ENCODE assay signal across 1 cellular context in genomic region chr11:116829525-116830183, GRCh38.
A peak's percentile ranks its signal among the peaks of the same experiment; 100 is the strongest.
TF ChIP-seq lines count a peak whose summit lies in the region.

Gene APOC3, plus strand, starts transcription at chr11:116829907. Its CDS starts 676 bp downstream, at chr11:116830583.

TF ChIP-seq in HepG2, 621 proteins besides CTCF, POLR2A, EP300 and RAD21 (continued from another document and continues in another):
- TF ChIP-seq TAF15 (IDR thresholded peaks at IDR 0.05; ENCODE audit: low read depth, low read length, poor library complexity, severe bottlenecking) (no peak), ZNF510 (CRISPR knock-in tag; IDR thresholded peaks at IDR 0.05; ENCODE audit: low read depth) (peak; percentile 64; the same call in 1 of the 2 replicates), CHCHD3 (CRISPR knock-in tag; IDR thresholded peaks at IDR 0.05) (peak; percentile 55), FOXO1 (CRISPR knock-in tag; IDR thresholded peaks at IDR 0.05) (peak; percentile 70), SAP130 (CRISPR knock-in tag; IDR thresholded peaks at IDR 0.05; ENCODE audit: low read depth) (peak; percentile 86), IRF1 (CRISPR knock-in tag; IDR thresholded peaks at IDR 0.05; ENCODE audit: low read depth) (0 out of 2 replicates have a peak, but pooled peaks have one; percentile 57), REPIN1 (CRISPR knock-in tag; IDR thresholded peaks at IDR 0.05; ENCODE audit: borderline replicate concordance, low read depth) (peak; percentile 85; the same call in 1 of the 2 replicates), TOPORS (CRISPR knock-in tag; IDR thresholded peaks at IDR 0.05) (peak; percentile 27; the same call in 1 of the 2 replicates), ZNF775 (CRISPR knock-in tag; IDR thresholded peaks at IDR 0.05; ENCODE audit: borderline replicate concordance) (0 out of 2 replicates have a peak, but pooled peaks have one; percentile 58), ZNF101 (CRISPR knock-in tag; IDR thresholded peaks at IDR 0.05; ENCODE audit: borderline replicate concordance, low read depth) (peak; percentile 85; the same call in 1 of the 2 replicates), ATF6 (CRISPR knock-in tag; conservative IDR thresholded peaks at IDR 0.05) (no peak), FOXK1 (CRISPR knock-in tag; IDR thresholded peaks at IDR 0.05; ENCODE audit: borderline replicate concordance, low read depth) (peak; percentile 64), ZNF710 (CRISPR knock-in tag; IDR thresholded peaks at IDR 0.05; ENCODE audit: borderline replicate concordance) (peak; percentile 78; the same call in 1 of the 2 replicates), HDAC1 (CRISPR knock-in tag; IDR thresholded peaks at IDR 0.05) (peak; percentile 58; the same call in 1 of the 2 replicates), ZSCAN9 (CRISPR knock-in tag; IDR thresholded peaks at IDR 0.05; ENCODE audit: borderline replicate concordance) (0 out of 2 replicates have a peak, but pooled peaks have one; percentile 15), NR1H2 (CRISPR knock-in tag; IDR thresholded peaks at IDR 0.05; ENCODE audit: borderline replicate concordance, low read depth) (0 out of 2 replicates have a peak, but pooled peaks have one; percentile 67), YEATS4 (CRISPR knock-in tag; IDR thresholded peaks at IDR 0.05; ENCODE audit: borderline replicate concordance) (0 out of 2 replicates have a peak, but pooled peaks have one; percentile 33), CREM (IDR thresholded peaks at IDR 0.05) (peak; percentile 31; the same call in 1 of the 2 replicates), CREM (CRISPR knock-in tag; IDR thresholded peaks at IDR 0.05) (no peak), NR2F6 (IDR thresholded peaks at IDR 0.05) (peak; percentile 86), NR2F6 (CRISPR knock-in tag; IDR thresholded peaks at IDR 0.05) (peak; percentile 92), ZNF788 (CRISPR knock-in tag; IDR thresholded peaks at IDR 0.05; ENCODE audit: borderline replicate concordance) (peak; percentile 69; the same call in 1 of the 2 replicates), SMAD3 (CRISPR knock-in tag; IDR thresholded peaks at IDR 0.05) (peak; percentile 75), ETV6 (CRISPR knock-in tag; conservative IDR thresholded peaks at IDR 0.05) (no peak), CBX5 (CRISPR knock-in tag; IDR thresholded peaks at IDR 0.05; ENCODE audit: borderline replicate concordance) (peak; percentile 64; the same call in 1 of the 2 replicates), ZFP91 (CRISPR knock-in tag; IDR thresholded peaks at IDR 0.05; ENCODE audit: borderline replicate concordance) (peak; percentile 1; the same call in 1 of the 2 replicates), KDM2A (CRISPR knock-in tag; IDR thresholded peaks at IDR 0.05; ENCODE audit: borderline replicate concordance, low read depth) (peak; percentile 32; the same call in 1 of the 2 replicates), PAWR (CRISPR knock-in tag; IDR thresholded peaks at IDR 0.05; ENCODE audit: borderline replicate concordance) (no peak), RXRB (CRISPR knock-in tag; IDR thresholded peaks at IDR 0.05; ENCODE audit: borderline replicate concordance) (peak; percentile 68; the same call in 1 of the 2 replicates), ZNF563 (CRISPR knock-in tag; IDR thresholded peaks at IDR 0.05) (peak; percentile 66), PITX1 (CRISPR knock-in tag; IDR thresholded peaks at IDR 0.05) (peak; percentile 64; the same call in 1 of the 2 replicates), HOXD1 (CRISPR knock-in tag; IDR thresholded peaks at IDR 0.05) (no peak), POGZ (CRISPR knock-in tag; IDR thresholded peaks at IDR 0.05) (peak; percentile 57; the same call in 1 of the 2 replicates), NFE2L1 (CRISPR knock-in tag; IDR thresholded peaks at IDR 0.05; ENCODE audit: borderline replicate concordance) (no peak), RBAK (CRISPR knock-in tag; IDR thresholded peaks at IDR 0.05) (0 out of 2 replicates have a peak, but pooled peaks have one; percentile 48), ZNF891 (CRISPR knock-in tag; IDR thresholded peaks at IDR 0.05) (peak; percentile 27; the same call in 1 of the 2 replicates), ZNF367 (CRISPR knock-in tag; IDR thresholded peaks at IDR 0.05; ENCODE audit: borderline replicate concordance) (no peak), ZMYM3 (CRISPR knock-in tag; IDR thresholded peaks at IDR 0.05) (peak; percentile 85), KLF16 (CRISPR knock-in tag; IDR thresholded peaks at IDR 0.05) (peak in 1 of 2 experiments; percentile 72; a peak in 1 of 4 replicates), ZNF354B (CRISPR knock-in tag; IDR thresholded peaks at IDR 0.05) (0 out of 2 replicates have a peak, but pooled peaks have one; percentile 51), SOX5 (CRISPR knock-in tag; IDR thresholded peaks at IDR 0.05; ENCODE audit: borderline replicate concordance) (peak; percentile 64), IKZF4 (CRISPR knock-in tag; IDR thresholded peaks at IDR 0.05; ENCODE audit: borderline replicate concordance, low read depth, not compliant biosample characterization) (peak; percentile 69), REL (CRISPR knock-in tag; conservative IDR thresholded peaks at IDR 0.05) (no peak), ZNF160 (CRISPR knock-in tag; IDR thresholded peaks at IDR 0.05) (0 out of 2 replicates have a peak, but pooled peaks have one; percentile 31), TFDP1 (CRISPR knock-in tag; IDR thresholded peaks at IDR 0.05; ENCODE audit: borderline replicate concordance) (peak; percentile 48; the same call in 1 of the 2 replicates), BRD4 (CRISPR knock-in tag; IDR thresholded peaks at IDR 0.05) (peak; percentile 12), ZMYM4 (CRISPR knock-in tag; IDR thresholded peaks at IDR 0.05) (peak; percentile 80)
- TF ChIP-seq, protein P1, sequence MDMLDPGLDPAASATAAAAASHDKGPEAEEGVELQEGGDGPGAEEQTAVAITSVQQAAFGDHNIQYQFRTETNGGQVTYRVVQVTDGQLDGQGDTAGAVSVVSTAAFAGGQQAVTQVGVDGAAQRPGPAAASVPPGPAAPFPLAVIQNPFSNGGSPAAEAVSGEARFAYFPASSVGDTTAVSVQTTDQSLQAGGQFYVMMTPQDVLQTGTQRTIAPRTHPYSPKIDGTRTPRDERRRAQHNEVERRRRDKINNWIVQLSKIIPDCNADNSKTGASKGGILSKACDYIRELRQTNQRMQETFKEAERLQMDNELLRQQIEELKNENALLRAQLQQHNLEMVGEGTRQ (IDR thresholded peaks at IDR 0.05; ENCODE audit: low read depth, low read length) = no peak
- TF ChIP-seq, protein P1 (CRISPR knock-in tag; IDR thresholded peaks at IDR 0.05; ENCODE audit: borderline replicate concordance) = 0 out of 2 replicates have a peak, but pooled peaks have one; percentile 34
- TF ChIP-seq, protein P2, sequence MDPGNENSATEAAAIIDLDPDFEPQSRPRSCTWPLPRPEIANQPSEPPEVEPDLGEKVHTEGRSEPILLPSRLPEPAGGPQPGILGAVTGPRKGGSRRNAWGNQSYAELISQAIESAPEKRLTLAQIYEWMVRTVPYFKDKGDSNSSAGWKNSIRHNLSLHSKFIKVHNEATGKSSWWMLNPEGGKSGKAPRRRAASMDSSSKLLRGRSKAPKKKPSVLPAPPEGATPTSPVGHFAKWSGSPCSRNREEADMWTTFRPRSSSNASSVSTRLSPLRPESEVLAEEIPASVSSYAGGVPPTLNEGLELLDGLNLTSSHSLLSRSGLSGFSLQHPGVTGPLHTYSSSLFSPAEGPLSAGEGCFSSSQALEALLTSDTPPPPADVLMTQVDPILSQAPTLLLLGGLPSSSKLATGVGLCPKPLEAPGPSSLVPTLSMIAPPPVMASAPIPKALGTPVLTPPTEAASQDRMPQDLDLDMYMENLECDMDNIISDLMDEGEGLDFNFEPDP (CRISPR knock-in tag; conservative IDR thresholded peaks at IDR 0.05) = 0 out of 2 replicates have a peak, but pooled peaks have one; percentile 73
- TF ChIP-seq, protein P3, sequence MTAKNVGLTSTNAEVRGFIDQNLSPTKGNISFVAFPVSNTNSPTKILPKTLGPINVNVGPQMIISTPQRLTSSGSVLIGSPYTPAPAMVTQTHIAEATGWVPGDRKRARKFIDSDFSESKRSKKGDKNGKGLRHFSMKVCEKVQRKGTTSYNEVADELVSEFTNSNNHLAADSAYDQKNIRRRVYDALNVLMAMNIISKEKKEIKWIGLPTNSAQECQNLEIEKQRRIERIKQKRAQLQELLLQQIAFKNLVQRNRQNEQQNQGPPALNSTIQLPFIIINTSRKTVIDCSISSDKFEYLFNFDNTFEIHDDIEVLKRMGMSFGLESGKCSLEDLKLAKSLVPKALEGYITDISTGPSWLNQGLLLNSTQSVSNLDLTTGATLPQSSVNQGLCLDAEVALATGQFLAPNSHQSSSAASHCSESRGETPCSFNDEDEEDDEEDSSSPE (CRISPR knock-in tag; IDR thresholded peaks at IDR 0.05) = peak; percentile 84
- TF ChIP-seq, protein P4, sequence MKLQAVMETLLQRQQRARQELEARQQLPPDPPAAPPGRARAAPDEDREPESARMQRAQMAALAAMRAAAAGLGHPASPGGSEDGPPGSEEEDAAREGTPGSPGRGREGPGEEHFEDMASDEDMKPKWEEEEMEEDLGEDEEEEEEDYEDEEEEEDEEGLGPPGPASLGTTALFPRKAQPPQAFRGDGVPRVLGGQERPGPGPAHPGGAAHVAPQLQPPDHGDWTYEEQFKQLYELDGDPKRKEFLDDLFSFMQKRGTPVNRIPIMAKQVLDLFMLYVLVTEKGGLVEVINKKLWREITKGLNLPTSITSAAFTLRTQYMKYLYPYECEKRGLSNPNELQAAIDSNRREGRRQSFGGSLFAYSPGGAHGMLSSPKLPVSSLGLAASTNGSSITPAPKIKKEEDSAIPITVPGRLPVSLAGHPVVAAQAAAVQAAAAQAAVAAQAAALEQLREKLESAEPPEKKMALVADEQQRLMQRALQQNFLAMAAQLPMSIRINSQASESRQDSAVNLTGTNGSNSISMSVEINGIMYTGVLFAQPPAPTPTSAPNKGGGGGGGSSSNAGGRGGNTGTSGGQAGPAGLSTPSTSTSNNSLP (IDR thresholded peaks at IDR 0.05; ENCODE audit: low read depth, low read length) = 0 out of 2 replicates have a peak, but pooled peaks have one; percentile 10
